18 cellular contexts compared by ENCODE assay signal in genomic region chr1:89799495-89799894, GRCh38. TPM values are rescaled to one million over a fixed set of nuclear protein-coding genes. Genes with fewer than 3 reads are reported as not detected.
DNase-seq lines count a peak whose midpoint lies in the region; ATAC-seq and TF ChIP-seq lines count a peak whose summit lies in the region.
"Had no signal": no experiment of that assay in that cellular context is flagged by ENCODE, and none has a peak within 500 bp of the region (broad histone marks: within the 10 kb centered on the region; RNA-seq: fewer than 3 reads in every experiment).

No MANE protein-coding gene starts in this region.

- 78 to 87% (median 84%) methylated on average over 4 of the region's 4 CpGs for WGBS in psoas muscle, 3 donors

- intact Hi-C loops in mucosa of descending colon (cut with DNase I, micrococcal nuclease) (no loop called here), psoas muscle (cut with DNase I) (no loop called here)

- DNase-seq in GF-D8 (lab: John Stamatoyannopoulos, UW) (peak; percentile 18), M059J (ENCODE audit: low read depth) (peak; percentile 81), UCSD-AML1 (lab: John Stamatoyannopoulos, UW; ENCODE audit: unreplicated experiment) (peak; percentile 46), mucosa of descending colon (no peak), GM03348 (ENCODE audit: low spot score) (no peak), psoas muscle (no peak), NCI-H2171 treated with DMSO at 0.1 percent for 48 hours (lab: John Stamatoyannopoulos, UW) (no peak), NCI-H510A (lab: John Stamatoyannopoulos, UW) (no peak)
- DNase-seq: activated naive CD8-positive, alpha-beta T cell treated with anti-CD3 and anti-CD28 coated beads, Interleukin-2, amount 10 ng/mL, durations not matched to agents 7 days and 5 days; activated T-cell treated with anti-CD3 and anti-CD28 coated beads, Interleukin-2, amount 50 U/mL, for 1 hour; cerebellar nuclear complex; NCI-H1417; NCI-H345; occipital lobe; PC-9; stimulated activated CD4-positive, alpha-beta T cell treated with anti-CD3 and anti-CD28 coated beads, Interleukin-12 subunit alpha, Interleukin-12 subunit beta, amount 100 ng/mL, for 4 hours; SW 1271 had no signal

- no peak overlapping the region for H3K27ac ChIP-seq in psoas muscle
- H3K27ac ChIP-seq: epithelial cell of prostate, PC-9 had no signal

- peak; percentile 44 for ATAC-seq in mucosa of descending colon
- no peak for ATAC-seq in psoas muscle

- H3K4me3 ChIP-seq in mucosa of descending colon: no peak overlapping the region
- H3K4me3 ChIP-seq in psoas muscle: no peak overlapping the region
- H3K4me3 ChIP-seq: PC-9 had no signal

- H3K36me3 ChIP-seq in mucosa of descending colon (ENCODE audit: low read depth): no peaks in the 10 kb centered on the region
- no peaks in the 10 kb centered on the region for H3K36me3 ChIP-seq in psoas muscle (ENCODE audit: insufficient read depth in 1 of 2, low read depth in 1 of 2)

- H3K4me1 ChIP-seq in mucosa of descending colon (ENCODE audit: low read depth): peaks cover under 1% of the 10 kb centered on the region
- no peaks in the 10 kb centered on the region for H3K4me1 ChIP-seq in psoas muscle

- no peaks in the 10 kb centered on the region for H3K27me3 ChIP-seq in psoas muscle (ENCODE audit: insufficient read depth in 3 of 3, low read length in 2 of 3)

- H3K9me3 ChIP-seq in mucosa of descending colon (no peaks in the 10 kb centered on the region), psoas muscle (no peaks in the 10 kb centered on the region)

- TF ChIP-seq CTCF in mucosa of descending colon (IDR thresholded peaks at IDR 0.05) (no peak), psoas muscle (IDR thresholded peaks at IDR 0.05) (no peak)

RNA-seq across cellular contexts. Expression of gene LRRC8D, which starts 21.3 kb away (rescaled TPM):
- total RNA-seq in M059J (2014; rRNA removed; shearing (Covaris generic)): 66.7 and 96.9 TPM in 2 replicates
- total RNA-seq in mucosa of descending colon (10 to 100 TPM; 22.8 to 43.3 (median 39.6) TPM), psoas muscle (1 to 10 TPM; 3.5 to 6.7 (median 5.4) TPM)
- 1 to 10 TPM; 4.2 to 7.1 (median 5.6) TPM for polyA plus RNA-seq in psoas muscle

Comparison
In these comparisons a context has a peak if more than half of its experiments do, and no peak if none do; other contexts are left out.
1. DNase-seq: peak in GF-D8 (single experiment), M059J (single experiment) and UCSD-AML1 (single experiment); none in mucosa of descending colon (0 of 3), GM03348 (single experiment), psoas muscle (0 of 2), NCI-H2171 treated with DMSO at 0.1 percent for 48 hours (single experiment) and NCI-H510A (single experiment).